In the genomic region with DNA sequence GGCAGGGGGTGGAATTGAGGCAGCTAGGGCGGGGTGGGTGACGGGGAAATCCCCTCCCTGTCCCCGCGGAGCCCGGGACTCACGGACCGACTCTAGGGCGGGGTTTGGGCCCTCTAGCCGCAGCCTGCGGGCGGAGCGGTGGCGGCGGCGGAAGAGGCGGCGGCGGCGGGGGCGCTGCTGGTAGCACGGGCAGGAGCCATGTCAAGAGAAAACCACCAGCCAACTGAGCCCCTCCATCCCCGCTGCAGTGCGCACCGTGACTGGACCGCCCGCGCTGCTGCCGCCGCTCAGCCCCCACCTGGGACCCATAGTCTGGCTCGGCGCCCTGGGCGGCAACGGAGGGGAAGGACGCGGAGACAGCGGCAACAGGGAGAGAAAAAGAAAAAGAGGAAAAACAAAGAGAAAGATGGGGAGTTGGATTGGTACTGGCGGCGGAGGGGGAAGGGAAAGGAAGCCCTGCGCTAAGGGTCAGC, we compare ENCODE assay signal across 8 cellular contexts. TPM values are rescaled to one million over a fixed set of nuclear protein-coding genes. Genes with fewer than 3 reads are reported as not detected.
DNase-seq lines count a peak whose midpoint lies in the region; ATAC-seq and TF ChIP-seq lines count a peak whose summit lies in the region.

No MANE protein-coding gene starts in this region.

- peak overlapping the region; percentile 100 for H3K27ac Mint-ChIP-seq in central memory CD8-positive, alpha-beta T cell (ENCODE audit: low read depth)

- peaks cover 60% of the 10 kb centered on the region for H3K4me1 Mint-ChIP-seq in central memory CD8-positive, alpha-beta T cell

- no peak for TF ChIP-seq CTCF in GM13976 (IDR thresholded peaks at IDR 0.05; ENCODE audit: borderline replicate concordance, control extremely low read depth, extremely low read depth, insufficient read depth, missing control alignments)

- in situ Hi-C loops in GM13976 (cut with MboI; ENCODE audit: low sequenced_read_pairs, unreplicated experiment): no loop called here

- DNase-seq in GM13976 (ENCODE audit: low spot score) (peak; percentile 68), LHCN-M2 (ENCODE audit: low read depth) (peak; percentile 62), left lobe of liver (ENCODE audit: low spot score) (peak; percentile 62), globus pallidus (ENCODE audit: low spot score) (no peak)
- peak; percentile 59 to 62 for DNase-seq in activated CD4-positive, alpha-beta T cell treated with anti-CD3 and anti-CD28 coated beads for 24 hours (ENCODE audit: low read depth in 2 of 2)
- peak; percentile 63 to 68 for DNase-seq in central memory CD8-positive, alpha-beta T cell (ENCODE audit: low spot score in 2 of 2)
- peak; percentile 69 to 73 for DNase-seq in stimulated activated CD4-positive, alpha-beta T cell treated with anti-CD3 and anti-CD28 coated beads, Interleukin-2, amount 100 ng/mL, for 48 hours

- peak; percentile 8 for ATAC-seq in central memory CD8-positive, alpha-beta T cell (replicated peaks; ENCODE audit: extremely low read depth, poor library complexity, severe bottlenecking)
- ATAC-seq in left lobe of liver (peak; percentile 23), HG02884 (IDR thresholded peaks at IDR 0.05; ENCODE audit: unreplicated experiment) (no peak)

- H3K27me3 Mint-ChIP-seq in central memory CD8-positive, alpha-beta T cell: no peaks in the 10 kb centered on the region

- H3K9me3 Mint-ChIP-seq in central memory CD8-positive, alpha-beta T cell: no peaks in the 10 kb centered on the region

- H3K4me3 Mint-ChIP-seq in central memory CD8-positive, alpha-beta T cell: peak overlapping the region; percentile 99

- H3K36me3 Mint-ChIP-seq in central memory CD8-positive, alpha-beta T cell (ENCODE audit: insufficient read depth): peaks cover 56% of the 10 kb centered on the region

RNA-seq across cellular contexts. Expression of gene C6orf62, which starts 1.2 kb away (rescaled TPM):
- total RNA-seq in LHCN-M2 (2014; rRNA removed) (134 and 140 TPM in 2 replicates), left lobe of liver (44.8 TPM)
- 53.6 TPM for polyA plus RNA-seq in LHCN-M2 (2012)

RNA-seq across cellular contexts. Expression of gene ACOT13, which starts 53.3 kb away (rescaled TPM):
- total RNA-seq in LHCN-M2 (2014; rRNA removed): 8.1 and 8.4 TPM in 2 replicates
- polyA plus RNA-seq in LHCN-M2 (2012): 24.6 TPM
- 43.4 TPM for total RNA-seq in left lobe of liver

RNA-seq across cellular contexts. Expression of gene TDP2, which starts 53.5 kb away (rescaled TPM):
- total RNA-seq in LHCN-M2 (2014; rRNA removed): 17.4 and 22.3 TPM in 2 replicates
- polyA plus RNA-seq in LHCN-M2 (2012): 17.6 TPM
- total RNA-seq in left lobe of liver: 21.8 TPM

RNA-seq across cellular contexts. Expression of gene GMNN, which starts 54.6 kb away (rescaled TPM):
- total RNA-seq in LHCN-M2 (2014; rRNA removed) (52.4 and 60.5 TPM in 2 replicates), left lobe of liver (8.4 TPM)
- 31.2 TPM for polyA plus RNA-seq in LHCN-M2 (2012)
